ENCODE assay signal across 19 cellular contexts in genomic region chr15:97316362-97316761, GRCh38.
DNase-seq lines count a peak whose midpoint lies in the region; ATAC-seq, FAIRE-seq and TF ChIP-seq lines count a peak whose summit lies in the region.
"Had no signal": no experiment of that assay in that cellular context is flagged by ENCODE, and none has a peak within 500 bp of the region (broad histone marks: within the 10 kb centered on the region; RNA-seq: fewer than 3 reads in every experiment).

No MANE protein-coding gene starts in this region.

- TF ChIP-seq CTCF in A549 (IDR thresholded peaks at IDR 0.05) (no peak), epithelial cell of esophagus (IDR thresholded peaks at IDR 0.05; ENCODE audit: insufficient read depth, low read depth, low read length, missing control alignments) (no peak), MM.1S (IDR thresholded peaks at IDR 0.05; ENCODE audit: low read length) (no peak)

- no peak overlapping the region for H2AFZ ChIP-seq in MM.1S (ENCODE audit: low read length)

- no peaks in the 10 kb centered on the region for H3F3A ChIP-seq in MM.1S (ENCODE audit: insufficient read depth, low read length)

- no peak for TF ChIP-seq POLR2A in A549 (IDR thresholded peaks at IDR 0.05; ENCODE audit: low read length)

- H3K27ac ChIP-seq in A549, result no peak overlapping the region
- no peak overlapping the region for H3K27ac ChIP-seq in MM.1S (ENCODE audit: low read length)
- H3K27ac ChIP-seq: 22Rv1 had no signal

- H3K79me2 ChIP-seq in MM.1S (ENCODE audit: low read length), result no peaks in the 10 kb centered on the region

- no peak for TF ChIP-seq EP300 in A549 (IDR thresholded peaks at IDR 0.05)

- peak; percentile 55 for DNase-seq in DMS153 (lab: John Stamatoyannopoulos, UW)
- no peak for DNase-seq in DMS153 treated with DMSO at 0.1 percent for 48 hours (lab: John Stamatoyannopoulos, UW; ENCODE audit: unreplicated experiment)
- DNase-seq in A549 (ENCODE audit: low read depth in 1 of 2, low spot score in 1 of 2), result no peak
- peak; percentile 46 for DNase-seq in NCI-H1436 treated with DMSO at 0.1 percent for 48 hours (lab: John Stamatoyannopoulos, UW)
- DNase-seq in epithelial cell of esophagus (ENCODE audit: low read depth), result peak; percentile 3
- no peak for DNase-seq in iPS-NIHi7 (ENCODE audit: extremely low spot score)
- no peak for DNase-seq in AML-193 (lab: John Stamatoyannopoulos, UW)
- DNase-seq in MM.1S, result no peak
- DNase-seq: C1 segment of cervical spinal cord, DMS53, H7, IMR-90, Kasumi-1, NCI-H1694 treated with DMSO at 0.1 percent for 48 hours, PC-3, T-helper 1 cell had no signal

- H3K4me1 ChIP-seq in A549 (no peaks in the 10 kb centered on the region), MM.1S (ENCODE audit: low read length) (no peaks in the 10 kb centered on the region)

- no peaks in the 10 kb centered on the region for H4K20me1 ChIP-seq in MM.1S (ENCODE audit: insufficient read depth, low read length)

- WGBS in A549 (ENCODE audit: missing lambda C conversion rate), result 2% methylated on average over 3 of the region's 3 CpGs

- no peak overlapping the region for H3K4me3 ChIP-seq in A549
- H3K4me3 ChIP-seq in epithelial cell of esophagus (ENCODE audit: low read length), result no peak overlapping the region
- no peak overlapping the region for H3K4me3 ChIP-seq in MM.1S (ENCODE audit: low read length)
- H3K4me3 ChIP-seq: GM12878 had no signal

- POLR2A ChIA-PET in A549 (lab: Yijun Ruan, JAX), result no interaction called here

- H3K9me3 ChIP-seq in A549 (peaks cover 8% of the 10 kb centered on the region), MM.1S (replicated peaks; ENCODE audit: insufficient read depth, low read length) (no peaks in the 10 kb centered on the region)

- CTCF ChIA-PET in A549 (lab: Yijun Ruan, JAX), result no interaction called here

- FAIRE-seq in A549 (lab: Jason Lieb, UNC), result peak; percentile 13
- FAIRE-seq: GM12878, GM18507 had no signal

- no peak overlapping the region for H3K9ac ChIP-seq in MM.1S (ENCODE audit: low read length)

- H3K4me2 ChIP-seq in A549 (no peak overlapping the region), MM.1S (ENCODE audit: low read depth, low read length) (no peak overlapping the region)

- H3K27me3 ChIP-seq in MM.1S (replicated peaks; ENCODE audit: insufficient read depth, low read length), result no peaks in the 10 kb centered on the region

- no peaks in the 10 kb centered on the region for H3K36me3 ChIP-seq in MM.1S (replicated peaks; ENCODE audit: insufficient read depth, low read length)

- no peak for ATAC-seq in A549
- ATAC-seq: GM12878, PC-3 had no signal

- H3K9me2 ChIP-seq in MM.1S (replicated peaks; ENCODE audit: insufficient read depth, low read length), result no peaks in the 10 kb centered on the region

- TF ChIP-seq RAD21 in A549 (conservative IDR thresholded peaks at IDR 0.05 in 1 of 2, IDR thresholded peaks at IDR 0.05 in 1 of 2), result no peak

TF ChIP-seq in A549, 52 proteins besides CTCF, POLR2A, EP300 and RAD21:
- TF ChIP-seq, protein P1, sequence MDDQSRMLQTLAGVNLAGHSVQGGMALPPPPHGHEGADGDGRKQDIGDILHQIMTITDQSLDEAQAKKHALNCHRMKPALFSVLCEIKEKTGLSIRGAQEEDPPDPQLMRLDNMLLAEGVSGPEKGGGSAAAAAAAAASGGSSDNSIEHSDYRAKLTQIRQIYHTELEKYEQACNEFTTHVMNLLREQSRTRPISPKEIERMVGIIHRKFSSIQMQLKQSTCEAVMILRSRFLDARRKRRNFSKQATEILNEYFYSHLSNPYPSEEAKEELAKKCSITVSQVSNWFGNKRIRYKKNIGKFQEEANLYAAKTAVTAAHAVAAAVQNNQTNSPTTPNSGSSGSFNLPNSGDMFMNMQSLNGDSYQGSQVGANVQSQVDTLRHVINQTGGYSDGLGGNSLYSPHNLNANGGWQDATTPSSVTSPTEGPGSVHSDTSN (IDR thresholded peaks at IDR 0.05), result no peak
- TF ChIP-seq BCL3 (IDR thresholded peaks at IDR 0.05) (no peak), PHF8 (IDR thresholded peaks at IDR 0.05; ENCODE audit: borderline replicate concordance, low read depth) (no peak), JUN (IDR thresholded peaks at IDR 0.05) (no peak), GATA3 (IDR thresholded peaks at IDR 0.05; ENCODE audit: borderline replicate concordance) (no peak), SMC3 (IDR thresholded peaks at IDR 0.05) (no peak), HOXB13 (CRISPR knock-in tag; IDR thresholded peaks at IDR 0.05; ENCODE audit: low read depth) (no peak), HOXA7 (CRISPR knock-in tag; IDR thresholded peaks at IDR 0.05) (no peak), MYC (IDR thresholded peaks at IDR 0.05; ENCODE audit: borderline replicate concordance, low read length) (no peak)

Comparison
In these comparisons a context has a peak if more than half of its experiments do, and no peak if none do; other contexts are left out.
1. DNase-seq: peak in DMS153 (single experiment), NCI-H1436 treated with DMSO at 0.1 percent for 48 hours (single experiment) and epithelial cell of esophagus (single experiment); none in DMS153 treated with DMSO at 0.1 percent for 48 hours (single experiment), A549 (0 of 2), iPS-NIHi7 (single experiment), AML-193 (0 of 2) and MM.1S (single experiment).